18 cellular contexts compared by ENCODE assay signal in genomic region chr20:47879771-47880170, GRCh38.
"Had no signal": no experiment of that assay in that cellular context is flagged by ENCODE, and none has a peak within 500 bp of the region (broad histone marks: within the 10 kb centered on the region; RNA-seq: fewer than 3 reads in every experiment).

No MANE protein-coding gene starts in this region.

- H3K9me3 ChIP-seq: esophagus squamous epithelium, left ventricle myocardium inferior, mucosa of descending colon, right atrium auricular region, stomach, thoracic aorta, transverse colon had no signal

- H3K27ac ChIP-seq: esophagus squamous epithelium, hepatocyte, left ventricle myocardium inferior, right atrium auricular region, stomach, thoracic aorta, transverse colon had no signal

- H3K9me3 Mint-ChIP-seq: dendritic cell treated with granulocyte-macrophage colony-stimulating factor and Interleukin-4, amounts not matched to agents 40 ng/mL and 50 ng/mL, for 4 days; naive thymus-derived CD8-positive, alpha-beta T cell had no signal

- H3K36me3 ChIP-seq: esophagus squamous epithelium, left ventricle myocardium inferior, right atrium auricular region, stomach, thoracic aorta, transverse colon had no signal

- ATAC-seq: left cardiac atrium; mucosa of descending colon; naive thymus-derived CD8-positive, alpha-beta T cell had no signal

- H3K27me3 ChIP-seq: esophagus squamous epithelium, hepatocyte, right atrium auricular region, transverse colon had no signal

- H2AFZ ChIP-seq: hepatocyte had no signal

- H3K4me2 ChIP-seq: hepatocyte had no signal

- H3K4me1 ChIP-seq: esophagus squamous epithelium, left ventricle myocardium inferior, right atrium auricular region, stomach, transverse colon had no signal

- H3K27ac Mint-ChIP-seq: dendritic cell treated with granulocyte-macrophage colony-stimulating factor and Interleukin-4, amounts not matched to agents 40 ng/mL and 50 ng/mL, for 4 days; naive thymus-derived CD8-positive, alpha-beta T cell had no signal

- H3K4me3 Mint-ChIP-seq: dendritic cell treated with granulocyte-macrophage colony-stimulating factor and Interleukin-4, amounts not matched to agents 40 ng/mL and 50 ng/mL, for 4 days; naive thymus-derived CD8-positive, alpha-beta T cell had no signal

- DNase-seq: esophagus squamous epithelium; foreskin fibroblast; kidney; left cardiac atrium; left ventricle myocardium inferior; mucosa of descending colon; naive thymus-derived CD8-positive, alpha-beta T cell; small intestine; stimulated activated CD4-positive, alpha-beta T cell treated with anti-CD3 and anti-CD28 coated beads, Interleukin-12 subunit alpha, Interleukin-12 subunit beta, amount 100 ng/mL, for 4 hours; stimulated activated naive CD4-positive, alpha-beta T cell; stomach; substantia nigra; transverse colon had no signal

- H3K36me3 Mint-ChIP-seq: naive thymus-derived CD8-positive, alpha-beta T cell had no signal

- H3K79me2 ChIP-seq: hepatocyte had no signal

- H3K4me3 ChIP-seq: esophagus squamous epithelium, hepatocyte, left ventricle myocardium inferior, lung, mucosa of descending colon, right atrium auricular region, stomach, thoracic aorta, transverse colon had no signal
